7 cellular contexts compared by ENCODE assay signal in genomic region chr7:5793361-5794072, GRCh38.
"Had no signal": no experiment of that assay in that cellular context is flagged by ENCODE, and none has a peak within 500 bp of the region (broad histone marks: within the 10 kb centered on the region; RNA-seq: fewer than 3 reads in every experiment).

No MANE protein-coding gene starts in this region.

- FAIRE-seq: HepG2, HTR-8/SVneo had no signal

- H3K27ac ChIP-seq: HL-60 had no signal

- DNase-seq: IMR-90, KBM-7, KG1 had no signal

- ATAC-seq: HepG2, K562 had no signal

- H3K4me3 ChIP-seq: K562 had no signal
